8 cellular contexts compared by ENCODE assay signal in the genomic region with DNA sequence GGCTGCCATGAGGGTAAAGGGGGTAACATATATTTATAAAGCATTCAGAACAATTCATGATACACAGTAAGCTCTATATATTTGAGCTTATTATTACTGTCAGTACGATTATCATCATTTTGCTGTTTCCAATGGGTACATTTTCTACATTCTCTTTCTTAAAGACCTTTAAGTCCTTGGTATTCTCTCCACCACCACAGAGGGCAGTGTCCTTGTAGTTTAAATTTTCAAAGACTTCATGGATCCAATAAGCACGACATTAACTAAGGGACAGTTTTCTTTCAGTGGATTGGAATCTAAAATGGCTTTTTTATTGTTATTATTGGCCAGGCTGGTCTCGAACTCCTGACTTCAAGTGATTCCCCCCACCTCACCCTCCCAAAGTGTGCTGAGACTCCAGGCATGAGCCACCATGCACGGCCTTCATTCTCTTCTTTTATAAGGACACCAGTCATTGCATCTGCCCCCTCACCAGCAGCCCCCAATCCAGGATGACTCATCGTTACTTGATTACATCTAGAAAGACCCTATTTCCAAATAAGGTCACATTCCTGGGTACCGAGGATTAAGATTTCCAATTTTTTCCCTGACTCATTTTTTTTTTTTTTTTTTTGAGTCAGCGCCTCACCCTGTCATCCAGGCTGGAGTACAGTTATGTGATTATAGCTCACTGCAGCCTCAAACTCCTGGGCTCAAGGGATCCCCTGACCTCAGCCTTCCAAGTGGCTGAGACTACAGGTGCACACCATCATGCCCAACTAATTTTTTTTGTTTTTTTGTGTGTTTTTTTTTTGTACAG. TPM values are rescaled to one million over a fixed set of nuclear protein-coding genes. Genes with fewer than 3 reads are reported as not detected.
DNase-seq lines count a peak whose midpoint lies in the region; TF ChIP-seq lines count a peak whose summit lies in the region.
"Not testable (repeated sequence)": the region's sequence is repeated elsewhere in the genome, so short reads cannot be mapped to it uniquely, and the experiment has no call there.
"Had no signal": no experiment of that assay in that cellular context is flagged by ENCODE, and none has a peak within 500 bp of the region (broad histone marks: within the 10 kb centered on the region; RNA-seq: fewer than 3 reads in every experiment).

No MANE protein-coding gene starts in this region.

- not testable (repeated sequence) for H3K4me3 ChIP-seq in SK-N-SH (ENCODE audit: low read depth in 2 of 2, low read length in 1 of 2); astrocyte of the spinal cord (ENCODE audit: low read depth, low read length); fibroblast of lung (replicated peaks in 1 of 4; ENCODE audit: control extremely low read depth in 1 of 4, insufficient read depth in 1 of 4, low read depth in 3 of 4, low read length in 4 of 4)

- H3K27ac Mint-ChIP-seq in HFFc6: peak overlapping the region; percentile 78

- not testable (repeated sequence) for H3K36me3 ChIP-seq in SK-N-SH (replicated peaks in 1 of 2; ENCODE audit: control insufficient read depth in 1 of 2, insufficient read depth in 2 of 2, low read length in 1 of 2); fibroblast of lung (ENCODE audit: control insufficient read depth, insufficient read depth, low read length)

- TF ChIP-seq RAD21 in SK-N-SH (IDR thresholded peaks at IDR 0.05; ENCODE audit: low read length): not testable (repeated sequence)

- peak overlapping the region; percentile 30; the same call in 1 of the 2 replicates for H3K4me3 Mint-ChIP-seq in HFFc6

- not testable (repeated sequence) for H3K27me3 Mint-ChIP-seq in HFFc6 (ENCODE audit: insufficient read depth)

- DNase-seq in EL (peak; percentile 36), HFFc6 (peak; percentile 53), NAMALWA (ENCODE audit: low spot score) (peak; percentile 16), astrocyte of the spinal cord (ENCODE audit: low read depth, low spot score) (peak; percentile 32), fibroblast of lung (ENCODE audit: low read depth in 2 of 2) (peak; percentile 42 to 71), medulla oblongata (ENCODE audit: extremely low spot score) (peak; percentile 0)
- not testable (repeated sequence) for DNase-seq in SK-N-SH

- H3K79me2 ChIP-seq in SK-N-SH (ENCODE audit: insufficient read depth); fibroblast of lung (ENCODE audit: control insufficient read depth, insufficient read depth, low read length): not testable (repeated sequence)

- not testable (repeated sequence) for H3F3A ChIP-seq in SK-N-SH (replicated peaks; ENCODE audit: insufficient read depth)

- H3K9me3 Mint-ChIP-seq in HFFc6: not testable (repeated sequence)

- WGBS in SK-N-SH (ENCODE audit: low lambda C conversion rate): 32% methylated on average over 7 of the region's 7 CpGs

- CTCF ChIA-PET in SK-N-SH (lab: Yijun Ruan, JAX): not testable (repeated sequence)

- not testable (repeated sequence) for H3K4me1 ChIP-seq in SK-N-SH (ENCODE audit: control insufficient read depth in 1 of 2, insufficient read depth in 2 of 2, low read depth in 1 of 2, low read length in 1 of 2); fibroblast of lung (ENCODE audit: control insufficient read depth, extremely low read depth, insufficient read depth, low read length)

- not testable (repeated sequence) for H3K27ac ChIP-seq in SK-N-SH (ENCODE audit: low read depth in 2 of 2, low read length in 1 of 2); fibroblast of lung (ENCODE audit: insufficient read depth, low read length)

- H4K20me1 ChIP-seq in SK-N-SH (ENCODE audit: insufficient read depth); fibroblast of lung (ENCODE audit: control insufficient read depth, extremely low read depth, insufficient read depth, low read length): not testable (repeated sequence)

- in situ Hi-C loops in astrocyte of the spinal cord (cut with HindIII; ENCODE audit: low sequenced_read_pairs): not testable (repeated sequence)

- not testable (repeated sequence) for TF ChIP-seq EP300 in SK-N-SH (IDR thresholded peaks at IDR 0.05; ENCODE audit: borderline replicate concordance in 1 of 2, low read depth in 1 of 2, low read length in 1 of 2)

- not testable (repeated sequence) for H3K9me2 ChIP-seq in SK-N-SH

- H2AFZ ChIP-seq in SK-N-SH (ENCODE audit: low read depth); fibroblast of lung (ENCODE audit: low read length): not testable (repeated sequence)

- POLR2A ChIA-PET in SK-N-SH (lab: Yijun Ruan, JAX): not testable (repeated sequence)

- peaks cover 42% of the 10 kb centered on the region for H3K4me1 Mint-ChIP-seq in HFFc6 (ENCODE audit: low read depth)

- TF ChIP-seq CTCF in HFFc6 (IDR thresholded peaks at IDR 0.05): peak; percentile 71
- TF ChIP-seq CTCF in SK-N-SH (IDR thresholded peaks at IDR 0.05): peak; percentile 34; the same call in 1 of the 2 replicates
- TF ChIP-seq CTCF in astrocyte of the spinal cord (IDR thresholded peaks at IDR 0.05; ENCODE audit: low read depth, low read length): peak; percentile 16
- peak in 1 of 2 donors; percentile 35 for TF ChIP-seq CTCF in fibroblast of lung (conservative IDR thresholded peaks at IDR 0.05 in 1 of 2, IDR thresholded peaks at IDR 0.05 in 1 of 2; ENCODE audit: low read depth in 1 of 2, low read length in 2 of 2)

- not testable (repeated sequence) for H3K27me3 ChIP-seq in SK-N-SH (ENCODE audit: insufficient read depth); fibroblast of lung (ENCODE audit: control insufficient read depth, insufficient read depth, low read length)

- H3K4me2 ChIP-seq in SK-N-SH; fibroblast of lung (ENCODE audit: extremely low read depth, insufficient read depth, low read length): not testable (repeated sequence)

- not testable (repeated sequence) for H3K9ac ChIP-seq in SK-N-SH; fibroblast of lung (ENCODE audit: insufficient read depth, low read length)

- not testable (repeated sequence) for H3K9me3 ChIP-seq in SK-N-SH; fibroblast of lung (ENCODE audit: control insufficient read depth, insufficient read depth, low read depth, low read length)

- peaks cover 18% of the 10 kb centered on the region for H3K36me3 Mint-ChIP-seq in HFFc6 (ENCODE audit: low read depth)

RNA-seq across cellular contexts. Expression of a gene that starts 21.4 kb away (rescaled TPM):
- total RNA-seq in HFFc6 (2021; fragmentation: NEBNext Ultra II Directional; extraction: Animal tissue kit (Norgen Biotek cat#: 25700)): not detected
- polyA plus RNA-seq in SK-N-SH (2012; rRNA removed): not detected in 2 replicates
- polyA plus RNA-seq in SK-N-SH (2012; cell fraction: cytosol; rRNA removed): not detected in 2 replicates
- not detected in 2 replicates for polyA plus RNA-seq in SK-N-SH (2012; cell fraction: nucleus; rRNA removed)
- total RNA-seq in fibroblast of lung: not detected in 2 replicates
- not detected in 2 replicates for polyA plus RNA-seq in fibroblast of lung
- not detected in 2 replicates for polyA plus RNA-seq in fibroblast of lung (2012)
- not detected in 2 replicates for polyA minus RNA-seq in fibroblast of lung (ENCODE audit: low replicate concordance)
- polyA plus RNA-seq: IgD-negative memory B cell had no signal
